ENCODE assay signal across 8 cellular contexts in the genomic region with DNA sequence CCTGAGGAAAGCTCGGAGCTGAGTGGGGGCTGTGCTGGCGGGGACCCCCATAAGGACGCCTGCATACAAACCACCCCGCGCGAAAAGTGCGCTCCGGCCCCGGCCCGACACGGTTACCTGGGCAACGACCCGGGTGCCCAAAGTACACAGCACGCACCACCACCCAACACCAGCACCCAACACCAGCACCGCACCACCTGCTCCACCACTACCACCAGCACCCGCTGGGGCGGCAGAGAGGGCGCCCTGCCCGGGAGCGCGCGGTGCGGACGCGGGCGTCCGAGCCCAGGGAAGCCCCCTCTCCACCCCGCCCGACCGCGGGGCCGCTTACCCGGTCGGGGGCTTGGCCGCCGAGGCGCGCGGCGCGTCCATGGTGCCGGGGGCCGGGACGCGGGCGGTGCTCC. TPM values are rescaled to one million over a fixed set of nuclear protein-coding genes. Genes with fewer than 3 reads are reported as not detected.
DNase-seq lines count a peak whose midpoint lies in the region; ATAC-seq and TF ChIP-seq lines count a peak whose summit lies in the region.

No MANE protein-coding gene starts in this region.

- no peak overlapping the region for H2AFZ ChIP-seq in osteoblast (ENCODE audit: low read length)

- no peaks in the 10 kb centered on the region for H3K79me2 ChIP-seq in osteoblast (ENCODE audit: insufficient read depth, low read length)

- no peak for TF ChIP-seq EP300 in esophagus muscularis mucosa (IDR thresholded peaks at IDR 0.05)

- H3K4me3 ChIP-seq in esophagus muscularis mucosa (peak overlapping the region; percentile 69 to 90 (median 80)), osteoblast (ENCODE audit: insufficient read depth, low read length) (no peak overlapping the region)

- intact Hi-C loops in esophagus muscularis mucosa (cut with DNase I) = loop anchor here (10.0 kb wide), 1 partner anchor 651 kb away; no protein-coding TSS in a partner anchor

- ATAC-seq in HG03139 (IDR thresholded peaks at IDR 0.05; ENCODE audit: unreplicated experiment) = no peak
- no peak for ATAC-seq in HG03432 (IDR thresholded peaks at IDR 0.05; ENCODE audit: unreplicated experiment)

- H4K20me1 ChIP-seq in osteoblast (ENCODE audit: insufficient read depth, low read length) = no peaks in the 10 kb centered on the region

- no peaks in the 10 kb centered on the region for H3K9me3 ChIP-seq in esophagus muscularis mucosa
- H3K9me3 ChIP-seq in osteoblast (ENCODE audit: low read depth, low read length) = no peaks in the 10 kb centered on the region

- H3K27me3 ChIP-seq in esophagus muscularis mucosa = peaks cover 0 to 16% (median 0%) of the 10 kb centered on the region in 4 donors
- peaks cover 31% of the 10 kb centered on the region for H3K27me3 ChIP-seq in osteoblast (ENCODE audit: insufficient read depth, low read length)

- H3K27ac ChIP-seq in esophagus muscularis mucosa (replicated peaks in 1 of 4) = peak overlapping the region; percentile 83 to 89 (median 85)
- no peak overlapping the region for H3K27ac ChIP-seq in osteoblast (ENCODE audit: low read depth, low read length)

- TF ChIP-seq CTCF in esophagus muscularis mucosa (IDR thresholded peaks at IDR 0.05) (peak in 1 of 3 experiments; percentile 54), osteoblast (IDR thresholded peaks at IDR 0.05; ENCODE audit: extremely low read depth, low read depth, low read length) (no peak)

- no peaks in the 10 kb centered on the region for H3K36me3 ChIP-seq in esophagus muscularis mucosa
- no peaks in the 10 kb centered on the region for H3K36me3 ChIP-seq in osteoblast (ENCODE audit: insufficient read depth, low read length)

- WGBS in esophagus muscularis mucosa = no CpG with 5 or more reads among the region's 46 CpGs

- no peak for TF ChIP-seq POLR2A in esophagus muscularis mucosa (IDR thresholded peaks at IDR 0.05; ENCODE audit: low read depth)

- H3K4me1 ChIP-seq in esophagus muscularis mucosa = peaks cover 0 to 53% (median 51%) of the 10 kb centered on the region in 4 donors
- no peaks in the 10 kb centered on the region for H3K4me1 ChIP-seq in osteoblast (ENCODE audit: insufficient read depth, low read length)

- H3K4me2 ChIP-seq in osteoblast (ENCODE audit: insufficient read depth, low read length) = peak overlapping the region; percentile 58

- peak; percentile 18 for DNase-seq in DMS153 (lab: John Stamatoyannopoulos, UW)
- peak; percentile 39 for DNase-seq in NCI-H2171 treated with DMSO at 0.1 percent for 48 hours (lab: John Stamatoyannopoulos, UW)
- DNase-seq in esophagus muscularis mucosa (ENCODE audit: extremely low spot score) = no peak
- no peak for DNase-seq in osteoblast (ENCODE audit: insufficient read length, low spot score, missing footprints)
- no peak for DNase-seq in inferior parietal cortex (ENCODE audit: extremely low spot score)
- DNase-seq in NAMALWA (ENCODE audit: low spot score) = no peak

RNA-seq across cellular contexts. Expression of a gene that starts 0.3 kb away (rescaled TPM):
- total RNA-seq in esophagus muscularis mucosa = 10 to 100 TPM; 29.8 to 51.4 (median 45.9) TPM
- total RNA-seq in osteoblast = under 0.01 TPM in 2 replicates

Comparison
In these comparisons a context has a peak if more than half of its experiments do, and no peak if none do; other contexts are left out.
1. DNase-seq: peak in DMS153 (single experiment) and NCI-H2171 treated with DMSO at 0.1 percent for 48 hours (single experiment); none in esophagus muscularis mucosa (single experiment), osteoblast (single experiment), inferior parietal cortex (single experiment) and NAMALWA (single experiment).
2. RNA of a gene that starts 0.3 kb away (total RNA-seq): 29.8 to 51.4 TPM in esophagus muscularis mucosa; under 0.01 TPM in osteoblast; every median in the first group is over 10 times any median in the second.